2 cellular contexts compared by ENCODE assay signal in genomic region chr4:149175549-149175948, GRCh38.
TF ChIP-seq lines count a peak whose summit lies in the region.

No MANE protein-coding gene starts in this region.

TF ChIP-seq in GM23338, 12 proteins besides CTCF, POLR2A, EP300 and RAD21:
- no peak for TF ChIP-seq REST (IDR thresholded peaks at IDR 0.05; ENCODE audit: unreplicated experiment)
- TF ChIP-seq JUNB (IDR thresholded peaks at IDR 0.05; ENCODE audit: unreplicated experiment), result no peak

TF ChIP-seq in H1, 55 proteins besides CTCF, POLR2A, EP300 and RAD21:
- TF ChIP-seq JUN (IDR thresholded peaks at IDR 0.05; ENCODE audit: low read depth, low read length) (no peak), POLR2AphosphoS5 (IDR thresholded peaks at IDR 0.05; ENCODE audit: low read depth, low read length) (no peak), RNF2 (IDR thresholded peaks at IDR 0.05; ENCODE audit: borderline replicate concordance, low read depth, low read length, missing control alignments, poor library complexity, severe bottlenecking) (no peak), TAF1 (IDR thresholded peaks at IDR 0.05; ENCODE audit: low read depth, low read length) (no peak), CBX8 (IDR thresholded peaks at IDR 0.05; ENCODE audit: borderline replicate concordance, low read depth, low read length) (no peak), SIN3A (conservative IDR thresholded peaks at IDR 0.05 in 1 of 2, IDR thresholded peaks at IDR 0.05 in 1 of 2; ENCODE audit: low read depth in 1 of 2, low read length in 2 of 2) (no peak), BRCA1 (IDR thresholded peaks at IDR 0.05; ENCODE audit: low read depth, low read length) (no peak), KDM4A (IDR thresholded peaks at IDR 0.05; ENCODE audit: low read depth, low read length, severe bottlenecking) (no peak)
